24 cellular contexts compared by ENCODE assay signal in genomic region chr1:1388078-1388472, GRCh38. TPM values are rescaled to one million over a fixed set of nuclear protein-coding genes. Genes with fewer than 3 reads are reported as not detected.
A peak's percentile ranks its signal among the peaks of the same experiment; 100 is the strongest.
DNase-seq lines count a peak whose midpoint lies in the region; ATAC-seq, FAIRE-seq and TF ChIP-seq lines count a peak whose summit lies in the region.
"Had no signal": no experiment of that assay in that cellular context is flagged by ENCODE, and none has a peak within 500 bp of the region (broad histone marks: within the 10 kb centered on the region; RNA-seq: fewer than 3 reads in every experiment).

No MANE protein-coding gene starts in this region.

- no peak overlapping the region for H4K5ac ChIP-seq in H1 (ENCODE audit: insufficient read length, low read depth, low read length)

- 96 to 97% methylated on average over 16 of the region's 16 CpGs for WGBS in heart right ventricle, 2 donors
- WGBS in H1 (ENCODE audit: extremely low coverage in 1 of 2, insufficient coverage in 1 of 2, insufficient read length in 1 of 2, insufficient replicate concordance in 2 of 2, low coverage in 1 of 2, low lambda C conversion rate in 2 of 2, missing lambda C conversion rate in 1 of 2), 2 experiments = 98% methylated on average over 16 of the region's 16 CpGs; no CpG with 5 or more reads in 1 of the 2 experiments

- H3K27ac Mint-ChIP-seq in activated CD4-positive, alpha-beta T cell treated with anti-CD3 and anti-CD28 coated beads for 36 hours = no peak overlapping the region
- H3K27ac Mint-ChIP-seq: B cell; CD4-positive, CD25-positive, alpha-beta regulatory T cell; CD8-positive, alpha-beta T cell; GM23338 had no signal

- no peak for TF ChIP-seq POLR2A in H1 (IDR thresholded peaks at IDR 0.05; ENCODE audit: control extremely low read depth in 1 of 2, low read depth in 2 of 2, low read length in 2 of 2)
- TF ChIP-seq POLR2A in gastrocnemius medialis (IDR thresholded peaks at IDR 0.05) = no peak

- POLR2A ChIA-PET in RWPE1 (lab: Yijun Ruan, JAX; ENCODE audit: low non-redundant PET) = no interaction called here
- POLR2A ChIA-PET in H1 (lab: Charles Lee; ENCODE audit: partially characterized antibody) = interaction anchor here (1.0 to 33.4 kb wide), 4 partner anchors 4 to 111 kb away, joined by 3 to 719 read pairs (median 362); partner anchors contain the start of genes AURKAIP1, CCNL2 and MRPL20
- POLR2A ChIA-PET in activated CD4-positive, alpha-beta T cell treated with anti-CD3 and anti-CD28 coated beads for 36 hours (lab: Charles Lee) = no interaction called here

- no peak overlapping the region for H3K4ac ChIP-seq in H1 (replicated peaks; ENCODE audit: insufficient read length, low read depth, low read length)

- H4K8ac ChIP-seq in H1 (ENCODE audit: extremely low read depth, insufficient read depth, low read length) = 0 out of 2 replicates have a peak overlapping the region, but pooled peaks have one; percentile 35

- H3K36me3 ChIP-seq in heart right ventricle = peaks cover 20 to 93% (median 77%) of the 10 kb centered on the region in 9 donors
- peaks cover 52 to 78% (median 67%) of the 10 kb centered on the region in 4 experiments for H3K36me3 ChIP-seq in H1 (ENCODE audit: control insufficient read depth in 2 of 4, insufficient read depth in 4 of 4, low read length in 3 of 4)
- H3K36me3 ChIP-seq in gastrocnemius medialis = peaks cover 10 to 73% of the 10 kb centered on the region in 2 donors

- H3K36me3 Mint-ChIP-seq in activated CD4-positive, alpha-beta T cell treated with anti-CD3 and anti-CD28 coated beads for 36 hours (ENCODE audit: low read depth) = peaks cover 61% of the 10 kb centered on the region

- H3K9me3 Mint-ChIP-seq in activated CD4-positive, alpha-beta T cell treated with anti-CD3 and anti-CD28 coated beads for 36 hours (ENCODE audit: low read depth) = no peaks in the 10 kb centered on the region
- H3K9me3 Mint-ChIP-seq: CD4-positive, CD25-positive, alpha-beta regulatory T cell; CD8-positive, alpha-beta T cell; GM23338 had no signal

- peaks cover 0 to 5% of the 10 kb centered on the region in 2 experiments; a peak in 1 of 4 replicates for H3K79me2 ChIP-seq in H1 (ENCODE audit: control insufficient read depth in 1 of 2, insufficient read depth in 2 of 2, low read length in 2 of 2)

- no peaks in the 10 kb centered on the region for H3K27me3 ChIP-seq in heart right ventricle
- H3K27me3 ChIP-seq in H1 (replicated peaks in 1 of 4; ENCODE audit: control insufficient read depth in 3 of 4, extremely low read depth in 1 of 4, insufficient read depth in 3 of 4, low read length in 3 of 4) = no peaks in the 10 kb centered on the region
- H3K27me3 ChIP-seq in gastrocnemius medialis = no peaks in the 10 kb centered on the region
- H3K27me3 ChIP-seq: BLaER1 had no signal

- H2AFZ ChIP-seq in H1 (ENCODE audit: low read length) = no peak overlapping the region
- H2AFZ ChIP-seq: GM23338 had no signal

- H3K4me1 ChIP-seq in heart right ventricle (peaks cover 0 to 20% (median 9%) of the 10 kb centered on the region in 9 donors), H1 (replicated peaks in 1 of 4; ENCODE audit: control insufficient read depth in 3 of 4, insufficient read depth in 4 of 4, low read length in 3 of 4) (no peaks in the 10 kb centered on the region; a peak in 2 of 7 replicates), gastrocnemius medialis (peaks cover under 1 to 2% of the 10 kb centered on the region in 2 donors)
- H3K4me1 ChIP-seq: BLaER1, Caco-2 had no signal

- peaks cover under 1% of the 10 kb centered on the region; the same call in 1 of the 2 replicates for H3K79me1 ChIP-seq in H1 (ENCODE audit: low read depth, low read length)

- TF ChIP-seq RAD21 in H1 (IDR thresholded peaks at IDR 0.05 in 1 of 2, conservative IDR thresholded peaks at IDR 0.05 in 1 of 2; ENCODE audit: low read depth in 2 of 2, low read length in 2 of 2) = no peak

- H3K9me3 ChIP-seq in heart right ventricle (no peaks in the 10 kb centered on the region), H1 (ENCODE audit: insufficient read depth in 2 of 2, low read depth in 1 of 2, low read length in 1 of 2) (no peaks in the 10 kb centered on the region), gastrocnemius medialis (no peaks in the 10 kb centered on the region)
- H3K9me3 ChIP-seq: Caco-2 had no signal

- DNase-seq in Right ventricle myocardium inferior (ENCODE audit: missing footprints) = peak; percentile 40
- no peak for DNase-seq in heart right ventricle
- no peak for DNase-seq in RWPE1 (ENCODE audit: low spot score)
- DNase-seq in H1 (ENCODE audit: low read depth in 1 of 2, low spot score in 2 of 2) = no peak
- peak; percentile 57 for DNase-seq in posterior vena cava (ENCODE audit: low spot score)
- DNase-seq in DMS 273 treated with DMSO at 0.1 percent for 48 hours (lab: John Stamatoyannopoulos, UW) = no peak
- no peak for DNase-seq in gastrocnemius medialis
- no peak for DNase-seq in activated CD4-positive, alpha-beta T cell treated with anti-CD3 and anti-CD28 coated beads for 36 hours
- DNase-seq: Caco-2; CD4-positive, CD25-positive, alpha-beta regulatory T cell; CD8-positive, alpha-beta T cell; DMS79; EL; GDM1; HCEC 1CT had no signal

- no peak overlapping the region for H3K4me2 ChIP-seq in H1 (ENCODE audit: insufficient read depth in 1 of 2, low read depth in 2 of 2, low read length in 2 of 2)
- H3K4me2 ChIP-seq: BLaER1, GM23338 had no signal

- H2BK20ac ChIP-seq in H1 (ENCODE audit: low read length) = no peak overlapping the region

- CTCF ChIA-PET in RWPE1 (lab: Yijun Ruan, JAX) = no interaction called here
- CTCF ChIA-PET in H1 (lab: Charles Lee; ENCODE audit: partially characterized antibody) = interaction anchor here (1.0 to 1.7 kb wide), 3 partner anchors 10 to 116 kb away, joined by 3 to 4 read pairs (median 4); no protein-coding TSS in a partner anchor
- CTCF ChIA-PET in activated CD4-positive, alpha-beta T cell treated with anti-CD3 and anti-CD28 coated beads for 36 hours (lab: Charles Lee) = no interaction called here

- no peak overlapping the region for H3K27ac ChIP-seq in heart right ventricle
- H3K27ac ChIP-seq in RWPE1 = 0 out of 2 replicates have a peak overlapping the region, but pooled peaks have one; percentile 11
- no peak overlapping the region for H3K27ac ChIP-seq in H1 (ENCODE audit: low read depth, low read length)
- no peak overlapping the region for H3K27ac ChIP-seq in gastrocnemius medialis
- H3K27ac ChIP-seq: 22Rv1, BLaER1, C4-2B had no signal

- no peak for ATAC-seq in Right ventricle myocardium inferior
- no peak for ATAC-seq in heart right ventricle
- ATAC-seq in gastrocnemius medialis = no peak
- ATAC-seq in activated CD4-positive, alpha-beta T cell treated with anti-CD3 and anti-CD28 coated beads for 36 hours = no peak
- ATAC-seq: CD8-positive, alpha-beta T cell; GM12878; GM23338 had no signal

- no peak overlapping the region for H3K56ac ChIP-seq in H1 (replicated peaks; ENCODE audit: insufficient read length, low read depth, low read length)

- TF ChIP-seq EP300 in H1 (IDR thresholded peaks at IDR 0.05; ENCODE audit: borderline replicate concordance in 1 of 2, low read depth in 2 of 2, low read length in 2 of 2) = no peak

- no peaks in the 10 kb centered on the region for H3K27me3 Mint-ChIP-seq in activated CD4-positive, alpha-beta T cell treated with anti-CD3 and anti-CD28 coated beads for 36 hours
- H3K27me3 Mint-ChIP-seq: B cell; CD4-positive, CD25-positive, alpha-beta regulatory T cell had no signal

- H2BK5ac ChIP-seq in H1 (ENCODE audit: low read depth, low read length) = no peak overlapping the region

- H2BK15ac ChIP-seq in H1 (ENCODE audit: low read length) = no peak overlapping the region

- H3K18ac ChIP-seq in H1 (ENCODE audit: extremely low read depth, low read length) = no peak overlapping the region

- no peak overlapping the region for H3K9ac ChIP-seq in H1 (replicated peaks in 1 of 4; ENCODE audit: extremely low read depth in 1 of 4, low read depth in 3 of 4, low read length in 3 of 4)
- H3K9ac ChIP-seq: BLaER1 had no signal

- no peak overlapping the region for H3K4me3 Mint-ChIP-seq in activated CD4-positive, alpha-beta T cell treated with anti-CD3 and anti-CD28 coated beads for 36 hours
- H3K4me3 Mint-ChIP-seq: B cell; CD4-positive, CD25-positive, alpha-beta regulatory T cell; CD8-positive, alpha-beta T cell; GM23338 had no signal

- H3K23me2 ChIP-seq in H1 (ENCODE audit: low read depth, low read length) = no peaks in the 10 kb centered on the region

- H4K20me1 ChIP-seq in H1 (replicated peaks in 1 of 2; ENCODE audit: control insufficient read depth in 1 of 2, insufficient read depth in 2 of 2, low read length in 2 of 2) = peaks cover 6 to 13% of the 10 kb centered on the region in 2 experiments

- no peaks in the 10 kb centered on the region for H3K4me1 Mint-ChIP-seq in activated CD4-positive, alpha-beta T cell treated with anti-CD3 and anti-CD28 coated beads for 36 hours
- H3K4me1 Mint-ChIP-seq: B cell, GM23338 had no signal

- H3K4me3 ChIP-seq in heart right ventricle = no peak overlapping the region
- H3K4me3 ChIP-seq in H1 (ENCODE audit: extremely low read depth in 1 of 4, insufficient read depth in 2 of 4, low read depth in 3 of 4, low read length in 4 of 4) = no peak overlapping the region
- H3K4me3 ChIP-seq in gastrocnemius medialis = no peak overlapping the region
- H3K4me3 ChIP-seq: BLaER1, GM12878, GM23338 had no signal

- intact Hi-C loops in Right ventricle myocardium inferior (cut with DNase I) = no loop called here
- intact Hi-C loops in heart right ventricle (cut with DNase I) = no loop called here
- intact Hi-C loops in posterior vena cava (cut with DNase I) = no loop called here
- intact Hi-C loops in gastrocnemius medialis (cut with DNase I; ENCODE audit: low total_unique reads) = no loop called here
- intact Hi-C loops in activated CD4-positive, alpha-beta T cell treated with anti-CD3 and anti-CD28 coated beads for 36 hours (cut with DNase I, micrococcal nuclease) = no loop called here

- no peak overlapping the region for H2BK12ac ChIP-seq in H1 (ENCODE audit: low read depth, low read length)

- no peak for FAIRE-seq in H1 (lab: Jason Lieb, UNC)
- FAIRE-seq: A204.1, GM12878, GM18507, H54 had no signal

- in situ Hi-C loops in gastrocnemius medialis (cut with MboI; ENCODE audit: low sequenced_read_pairs in 4 of 4) = no loop called here

- no peak overlapping the region for H2AK5ac ChIP-seq in H1 (ENCODE audit: low read depth, low read length)

- H3K14ac ChIP-seq in H1 (ENCODE audit: insufficient read length) = no peak overlapping the region

- H4K91ac ChIP-seq in H1 (replicated peaks; ENCODE audit: insufficient read length, low read length) = no peak overlapping the region

- H2BK120ac ChIP-seq in H1 (replicated peaks; ENCODE audit: low read depth, low read length) = no peak overlapping the region

- H3K23ac ChIP-seq in H1 (ENCODE audit: insufficient read length) = no peak overlapping the region

- no peak for TF ChIP-seq CTCF in heart right ventricle (IDR thresholded peaks at IDR 0.05)
- TF ChIP-seq CTCF in RWPE1 (conservative IDR thresholded peaks at IDR 0.05; ENCODE audit: low read depth) = no peak
- TF ChIP-seq CTCF in H1 (IDR thresholded peaks at IDR 0.05; ENCODE audit: control extremely low read depth in 1 of 3, insufficient read depth in 1 of 3, low read depth in 1 of 3, low read length in 3 of 3) = no peak
- no peak for TF ChIP-seq CTCF in gastrocnemius medialis (IDR thresholded peaks at IDR 0.05 in 4 of 5, conservative IDR thresholded peaks at IDR 0.05 in 1 of 5)

RNA-seq across cellular contexts. Expression of gene CCNL2, which starts 11.1 kb away (rescaled TPM):
- 49.4 TPM for total RNA-seq in Right ventricle myocardium inferior
- total RNA-seq in heart right ventricle = 10 to 100 TPM; 38.5 to 77.5 (median 47.7) TPM
- polyA plus RNA-seq in heart right ventricle = 100 to 1,000 TPM in 1 of 2 donors, 10 to 100 TPM in 1; 57.3 to 243 TPM
- 120 TPM in 2 replicates for total RNA-seq in H1 (2021; fragmentation: NEBNext Ultra II Directional; extraction: Animal tissue kit (Norgen Biotek cat#: 25700))
- polyA plus RNA-seq in H1 (2011; rRNA removed) = 79.8 and 121 TPM in 2 replicates
- polyA plus RNA-seq in H1 (2011; cell fraction: cytosol; rRNA removed) = 153 TPM
- 606 TPM for polyA plus RNA-seq in H1 (2011; cell fraction: nucleus; rRNA removed)
- polyA plus RNA-seq in H1 (2012, experiment 1 of 2) = 111 to 127 TPM (median 117 TPM) in 4 replicates
- 46.7 TPM for polyA plus RNA-seq in H1 (2012, experiment 2 of 2)
- 109 TPM for polyA plus RNA-seq in H1 (2013, experiment 1 of 2)
- 91.9 TPM for polyA plus RNA-seq in H1 (2013, experiment 2 of 2)
- polyA minus RNA-seq in H1 (2011; rRNA and poly(A)+ RNA removed) = 66.3 and 81.1 TPM in 2 replicates
- polyA minus RNA-seq in H1 (2011; cell fraction: cytosol; rRNA and poly(A)+ RNA removed) = 48.5 TPM
- polyA minus RNA-seq in H1 (2011; cell fraction: nucleus; rRNA and poly(A)+ RNA removed) = 142 TPM
- 100 to 1,000 TPM; 102 to 109 TPM for total RNA-seq in posterior vena cava
- 10 to 100 TPM; 35.0 to 91.1 (median 43.7) TPM for total RNA-seq in gastrocnemius medialis
- 10 to 100 TPM; 73.6 to 89.7 TPM for total RNA-seq in activated CD4-positive, alpha-beta T cell treated with anti-CD3 and anti-CD28 coated beads for 36 hours

RNA-seq across cellular contexts. Expression of gene AURKAIP1, which starts 13.1 kb away (rescaled TPM):
- total RNA-seq in Right ventricle myocardium inferior (265 TPM), heart right ventricle (100 to 1,000 TPM; 176 to 251 (median 193) TPM), posterior vena cava (10 to 100 TPM; 70.9 to 78.8 TPM), gastrocnemius medialis (100 to 1,000 TPM; 165 to 450 (median 234) TPM)
- polyA plus RNA-seq in heart right ventricle (100 to 1,000 TPM; 376 to 528 TPM), H1 (2011; rRNA removed) (87.8 and 138 TPM in 2 replicates)
- total RNA-seq in H1 (2021; fragmentation: NEBNext Ultra II Directional; extraction: Animal tissue kit (Norgen Biotek cat#: 25700)) = 194 TPM in 2 replicates
- polyA plus RNA-seq in H1 (2011; cell fraction: cytosol; rRNA removed) = 133 TPM
- 105 TPM for polyA plus RNA-seq in H1 (2011; cell fraction: nucleus; rRNA removed)
- polyA plus RNA-seq in H1 (2012, experiment 1 of 2) = 115 to 177 TPM (median 165 TPM) in 4 replicates
- 126 TPM for polyA plus RNA-seq in H1 (2012, experiment 2 of 2)
- 120 TPM for polyA plus RNA-seq in H1 (2013, experiment 1 of 2)
- 113 TPM for polyA plus RNA-seq in H1 (2013, experiment 2 of 2)
- 12.5 and 13.3 TPM in 2 replicates for polyA minus RNA-seq in H1 (2011; rRNA and poly(A)+ RNA removed)
- polyA minus RNA-seq in H1 (2011; cell fraction: cytosol; rRNA and poly(A)+ RNA removed) = 44.8 TPM
- 30.7 TPM for polyA minus RNA-seq in H1 (2011; cell fraction: nucleus; rRNA and poly(A)+ RNA removed)
- total RNA-seq in activated CD4-positive, alpha-beta T cell treated with anti-CD3 and anti-CD28 coated beads for 36 hours = 100 to 1,000 TPM in 1 of 2 experiments, 10 to 100 TPM in 1; 89.5 to 117 TPM

RNA-seq across cellular contexts. Expression of gene MRPL20, which starts 19.0 kb away (rescaled TPM):
- total RNA-seq in Right ventricle myocardium inferior = 140 TPM
- total RNA-seq in heart right ventricle = 100 to 1,000 TPM; 116 to 162 (median 132) TPM
- 100 to 1,000 TPM; 124 to 224 TPM for polyA plus RNA-seq in heart right ventricle
- 126 and 130 TPM in 2 replicates for total RNA-seq in H1 (2021; fragmentation: NEBNext Ultra II Directional; extraction: Animal tissue kit (Norgen Biotek cat#: 25700))
- polyA plus RNA-seq in H1 (2011; rRNA removed) = 138 and 151 TPM in 2 replicates
- 155 TPM for polyA plus RNA-seq in H1 (2011; cell fraction: cytosol; rRNA removed)
- polyA plus RNA-seq in H1 (2011; cell fraction: nucleus; rRNA removed) = 119 TPM
- polyA plus RNA-seq in H1 (2012, experiment 1 of 2) = 199 to 245 TPM (median 224 TPM) in 4 replicates
- 282 TPM for polyA plus RNA-seq in H1 (2012, experiment 2 of 2)
- polyA plus RNA-seq in H1 (2013, experiment 1 of 2) = 197 TPM
- polyA plus RNA-seq in H1 (2013, experiment 2 of 2) = 188 TPM
- 67.9 and 70.9 TPM in 2 replicates for polyA minus RNA-seq in H1 (2011; rRNA and poly(A)+ RNA removed)
- 82.3 TPM for polyA minus RNA-seq in H1 (2011; cell fraction: cytosol; rRNA and poly(A)+ RNA removed)
- polyA minus RNA-seq in H1 (2011; cell fraction: nucleus; rRNA and poly(A)+ RNA removed) = 51.4 TPM
- 10 to 100 TPM; 69.7 to 75.0 TPM for total RNA-seq in posterior vena cava
- 100 to 1,000 TPM; 167 to 260 (median 203) TPM for total RNA-seq in gastrocnemius medialis
- total RNA-seq in activated CD4-positive, alpha-beta T cell treated with anti-CD3 and anti-CD28 coated beads for 36 hours = 100 to 1,000 TPM; 126 to 143 TPM

RNA-seq across cellular contexts. Expression of gene MXRA8, which starts 29.7 kb away (rescaled TPM):
- total RNA-seq in Right ventricle myocardium inferior = 21.8 TPM
- 10 to 100 TPM in 9 of 10 donors, 1 to 10 TPM in 1; 7.2 to 23.3 (median 14.6) TPM for total RNA-seq in heart right ventricle
- polyA plus RNA-seq in heart right ventricle = 10 to 100 TPM; 28.7 to 35.6 TPM
- total RNA-seq in H1 (2021; fragmentation: NEBNext Ultra II Directional; extraction: Animal tissue kit (Norgen Biotek cat#: 25700)) = 10.0 and 10.5 TPM in 2 replicates
- 17.2 and 35.4 TPM in 2 replicates for polyA plus RNA-seq in H1 (2011; rRNA removed)
- 21.3 TPM for polyA plus RNA-seq in H1 (2011; cell fraction: cytosol; rRNA removed)
- 57.8 TPM for polyA plus RNA-seq in H1 (2011; cell fraction: nucleus; rRNA removed)
- polyA plus RNA-seq in H1 (2012, experiment 1 of 2) = 6.4 to 14.9 TPM (median 13.3 TPM) in 4 replicates
- 7.6 TPM for polyA plus RNA-seq in H1 (2012, experiment 2 of 2)
- polyA plus RNA-seq in H1 (2013, experiment 1 of 2) = 12.0 TPM
- polyA plus RNA-seq in H1 (2013, experiment 2 of 2) = 10.6 TPM
- 3.0 and 3.5 TPM in 2 replicates for polyA minus RNA-seq in H1 (2011; rRNA and poly(A)+ RNA removed)
- polyA minus RNA-seq in H1 (2011; cell fraction: cytosol; rRNA and poly(A)+ RNA removed) = 9.2 TPM
- 7.8 TPM for polyA minus RNA-seq in H1 (2011; cell fraction: nucleus; rRNA and poly(A)+ RNA removed)
- 100 to 1,000 TPM; 104 to 174 TPM for total RNA-seq in posterior vena cava
- 10 to 100 TPM; 13.9 to 41.9 (median 34.2) TPM for total RNA-seq in gastrocnemius medialis
- under 1 TPM; 0.25 to 0.49 TPM for total RNA-seq in activated CD4-positive, alpha-beta T cell treated with anti-CD3 and anti-CD28 coated beads for 36 hours
- total RNA-seq: B cell had no signal
- polyA plus RNA-seq: CD4-positive, CD25-positive, alpha-beta regulatory T cell had no signal

RNA-seq across cellular contexts. Expression of gene ANKRD65, which starts 33.0 kb away (rescaled TPM):
- total RNA-seq in Right ventricle myocardium inferior = 3.0 TPM
- 1 to 10 TPM in 7 of 10 donors, under 1 TPM in 3; 0.37 to 2.5 (median 1.8) TPM for total RNA-seq in heart right ventricle
- 1 to 10 TPM; 1.2 to 3.1 TPM for polyA plus RNA-seq in heart right ventricle
- total RNA-seq in H1 (2021; fragmentation: NEBNext Ultra II Directional; extraction: Animal tissue kit (Norgen Biotek cat#: 25700)) = 1.8 and 2.2 TPM in 2 replicates
- polyA plus RNA-seq in H1 (2011; rRNA removed) = 1.7 and 2.0 TPM in 2 replicates
- polyA plus RNA-seq in H1 (2011; cell fraction: cytosol; rRNA removed) = 3.2 TPM
- polyA plus RNA-seq in H1 (2011; cell fraction: nucleus; rRNA removed) = 6.6 TPM
- polyA plus RNA-seq in H1 (2012, experiment 1 of 2) = 2.6 to 3.5 TPM (median 3.3 TPM) in 4 replicates
- polyA plus RNA-seq in H1 (2012, experiment 2 of 2) = 3.2 TPM
- polyA plus RNA-seq in H1 (2013, experiment 1 of 2) = 1.2 TPM
- polyA plus RNA-seq in H1 (2013, experiment 2 of 2) = 1.3 TPM
- 0.73 and 0.80 TPM in 2 replicates for polyA minus RNA-seq in H1 (2011; rRNA and poly(A)+ RNA removed)
- 1.7 TPM for polyA minus RNA-seq in H1 (2011; cell fraction: cytosol; rRNA and poly(A)+ RNA removed)
- 2.2 TPM for polyA minus RNA-seq in H1 (2011; cell fraction: nucleus; rRNA and poly(A)+ RNA removed)
- total RNA-seq in posterior vena cava = 1 to 10 TPM; 2.4 to 7.4 TPM
- total RNA-seq in gastrocnemius medialis = 1 to 10 TPM in 3 of 4 donors, under 1 TPM in 1; 0.16 to 1.8 (median 1.3) TPM
- not detected for total RNA-seq in activated CD4-positive, alpha-beta T cell treated with anti-CD3 and anti-CD28 coated beads for 36 hours
- total RNA-seq: B cell; CD4-positive, CD25-positive, alpha-beta regulatory T cell; CD8-positive, alpha-beta T cell had no signal

Comparison
In these comparisons a context has a peak if more than half of its experiments do, and no peak if none do; other contexts are left out.
1. DNase-seq: peak in Right ventricle myocardium inferior (single experiment) and posterior vena cava (single experiment); none in heart right ventricle (0 of 2), RWPE1 (single experiment), H1 (0 of 2), DMS 273 treated with DMSO at 0.1 percent for 48 hours (single experiment), gastrocnemius medialis (0 of 2) and activated CD4-positive, alpha-beta T cell treated with anti-CD3 and anti-CD28 coated beads for 36 hours (single experiment).